Comparison of ENCODE assay signal across 8 cellular contexts in the genomic region with DNA sequence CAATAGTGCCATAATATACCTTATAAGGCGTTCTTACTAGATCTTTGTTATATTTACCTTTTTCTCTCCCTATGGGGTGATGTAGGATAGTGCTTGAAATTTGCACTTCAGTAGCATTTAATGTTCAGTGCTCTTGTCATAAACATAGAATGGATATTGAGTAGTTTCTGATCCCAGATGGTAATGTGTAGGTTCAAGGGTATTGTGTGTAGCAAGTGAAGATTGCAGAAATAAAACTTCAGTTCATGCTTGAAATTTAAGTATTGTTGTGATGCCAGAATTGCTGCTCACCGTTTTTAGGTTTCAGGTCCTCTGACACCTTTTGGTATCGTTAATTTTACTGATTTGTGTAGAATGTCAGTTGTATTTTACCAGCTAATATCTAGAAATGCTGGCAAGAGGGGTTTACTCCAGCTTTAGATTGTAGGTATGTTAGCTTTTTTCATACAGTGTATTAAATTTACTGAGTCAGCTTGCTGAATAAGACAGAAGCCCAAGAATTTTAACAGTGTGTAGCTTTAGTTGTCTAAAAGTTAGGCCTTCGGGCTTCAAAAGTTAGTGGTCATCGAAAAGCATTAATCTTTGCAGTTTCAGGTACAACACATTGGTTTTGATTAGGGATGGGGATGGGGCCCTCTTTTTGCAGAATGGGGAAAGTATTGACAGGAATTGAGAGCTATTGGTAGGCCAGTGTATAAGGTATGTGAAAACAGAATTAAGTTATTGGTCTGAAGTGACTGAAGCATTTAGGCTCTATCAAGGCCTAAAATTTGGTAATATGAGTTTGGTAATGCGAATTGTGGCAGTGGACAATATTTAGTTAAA. TPM values are rescaled to one million over a fixed set of nuclear protein-coding genes. Genes with fewer than 3 reads are reported as not detected.
DNase-seq lines count a peak whose midpoint lies in the region; ATAC-seq, FAIRE-seq and TF ChIP-seq lines count a peak whose summit lies in the region.

No MANE protein-coding gene starts in this region.

- H2AFZ ChIP-seq in fibroblast of lung (ENCODE audit: low read length) = no peak overlapping the region

- no peaks in the 10 kb centered on the region for H3K9me3 ChIP-seq in fibroblast of lung (ENCODE audit: control insufficient read depth, insufficient read depth, low read depth, low read length)
- no peaks in the 10 kb centered on the region for H3K9me3 ChIP-seq in sigmoid colon

- H3K4me2 ChIP-seq in fibroblast of lung (ENCODE audit: extremely low read depth, insufficient read depth, low read length) = peak overlapping the region; percentile 91

- H3K4me3 ChIP-seq in fibroblast of lung (replicated peaks in 1 of 4; ENCODE audit: control extremely low read depth in 1 of 4, insufficient read depth in 1 of 4, low read depth in 3 of 4, low read length in 4 of 4) (peak overlapping the region; percentile 84 to 98 (median 88)), sigmoid colon (peak overlapping the region; percentile 82 to 98 (median 91))

- TF ChIP-seq CTCF in fibroblast of lung (conservative IDR thresholded peaks at IDR 0.05 in 1 of 2, IDR thresholded peaks at IDR 0.05 in 1 of 2; ENCODE audit: low read depth in 1 of 2, low read length in 2 of 2) (no peak), sigmoid colon (IDR thresholded peaks at IDR 0.05) (no peak)

- H3K9ac ChIP-seq in fibroblast of lung (ENCODE audit: insufficient read depth, low read length) = peak overlapping the region; percentile 64

- FAIRE-seq in GM19239 (lab: Jason Lieb, UNC) (peak; percentile 76), RCC 7860 (lab: Jason Lieb, UNC) (no peak)

- intact Hi-C loops in sigmoid colon (cut with DNase I) = no loop called here

- no peak for ATAC-seq in esophagus mucosa

- peaks cover 10% of the 10 kb centered on the region for H4K20me1 ChIP-seq in fibroblast of lung (ENCODE audit: control insufficient read depth, extremely low read depth, insufficient read depth, low read length)

- DNase-seq in GM19239 (ENCODE audit: insufficient read length, low spot score) (no peak), RKO (ENCODE audit: low spot score) (peak; percentile 68), fibroblast of lung (ENCODE audit: low read depth in 2 of 2) (peak in 1 of 2 donors; percentile 12), sigmoid colon (no peak), mucosa of gallbladder (ENCODE audit: low spot score) (no peak), RCC 7860 (ENCODE audit: low spot score) (no peak), SHP77 treated with DMSO at 0.1 percent for 48 hours (lab: John Stamatoyannopoulos, UW) (no peak)

- TF ChIP-seq POLR2A in sigmoid colon (IDR thresholded peaks at IDR 0.05) = no peak

- peak overlapping the region; percentile 59 for H3K27ac ChIP-seq in fibroblast of lung (ENCODE audit: insufficient read depth, low read length)
- H3K27ac ChIP-seq in sigmoid colon = peak overlapping the region; percentile 95 to 99 (median 98)

- no peak for TF ChIP-seq EP300 in sigmoid colon (IDR thresholded peaks at IDR 0.05)

- H3K4me1 ChIP-seq in fibroblast of lung (ENCODE audit: control insufficient read depth, extremely low read depth, insufficient read depth, low read length) (peaks cover 3% of the 10 kb centered on the region), sigmoid colon (peaks cover 2 to 40% (median 26%) of the 10 kb centered on the region in 4 donors)

- peaks cover 73% of the 10 kb centered on the region for H3K79me2 ChIP-seq in fibroblast of lung (ENCODE audit: control insufficient read depth, insufficient read depth, low read length)

- H3K36me3 ChIP-seq in fibroblast of lung (ENCODE audit: control insufficient read depth, insufficient read depth, low read length) (no peaks in the 10 kb centered on the region), sigmoid colon (no peaks in the 10 kb centered on the region)

- H3K27me3 ChIP-seq in fibroblast of lung (ENCODE audit: control insufficient read depth, insufficient read depth, low read length) = no peaks in the 10 kb centered on the region
- H3K27me3 ChIP-seq in sigmoid colon = no peaks in the 10 kb centered on the region

- WGBS in sigmoid colon, 2 donors = 1 to 3% methylated on average over 6 of the region's 6 CpGs

RNA-seq across cellular contexts. Expression of a gene that starts 2.0 kb away (rescaled TPM):
- total RNA-seq in fibroblast of lung (200 and 222 TPM in 2 replicates), sigmoid colon (100 to 1,000 TPM in 2 of 4 donors, 10 to 100 TPM in 2; 80.0 to 180 (median 118) TPM), mucosa of gallbladder (89.9 TPM), esophagus mucosa (77.0 TPM)
- polyA plus RNA-seq in fibroblast of lung (50.9 and 60.2 TPM in 2 replicates), sigmoid colon (10 to 100 TPM; 27.0 to 40.9 (median 31.2) TPM)
- polyA plus RNA-seq in fibroblast of lung (2012) = 50.8 and 60.8 TPM in 2 replicates
- polyA minus RNA-seq in fibroblast of lung (ENCODE audit: low replicate concordance) = 5.8 and 32.6 TPM in 2 replicates

RNA-seq across cellular contexts. Expression of a gene that starts 2.1 kb away (rescaled TPM):
- 0.51 and 0.66 TPM in 2 replicates for total RNA-seq in fibroblast of lung
- 0.49 and 0.54 TPM in 2 replicates for polyA plus RNA-seq in fibroblast of lung
- polyA plus RNA-seq in fibroblast of lung (2012) = 0.51 and 0.65 TPM in 2 replicates
- 2.0 and 3.0 TPM in 2 replicates for polyA minus RNA-seq in fibroblast of lung (ENCODE audit: low replicate concordance)
- under 1 TPM; 0.14 to 0.36 (median 0.30) TPM for total RNA-seq in sigmoid colon
- polyA plus RNA-seq in sigmoid colon = under 1 TPM; 0.60 to 0.92 (median 0.76) TPM
- total RNA-seq in mucosa of gallbladder = 0.69 TPM
- total RNA-seq in esophagus mucosa = 0.60 TPM

RNA-seq across cellular contexts. Expression of a gene that starts 47.4 kb away (rescaled TPM):
- total RNA-seq in fibroblast of lung (32.1 and 34.7 TPM in 2 replicates), sigmoid colon (10 to 100 TPM; 28.0 to 45.3 (median 37.3) TPM), mucosa of gallbladder (39.2 TPM), esophagus mucosa (26.3 TPM)
- polyA plus RNA-seq in fibroblast of lung (34.9 and 49.0 TPM in 2 replicates), sigmoid colon (10 to 100 TPM in 2 of 3 donors, 1 to 10 TPM in 1; 6.9 to 18.7 (median 10.8) TPM)
- polyA plus RNA-seq in fibroblast of lung (2012) = 19.3 and 30.4 TPM in 2 replicates
- 2.4 and 5.6 TPM in 2 replicates for polyA minus RNA-seq in fibroblast of lung (ENCODE audit: low replicate concordance)
